Comparison of ENCODE assay signal across 1 cellular context in genomic region chr22:26893711-26894110, GRCh38.
TF ChIP-seq lines count a peak whose summit lies in the region.

No MANE protein-coding gene starts in this region.

TF ChIP-seq in IMR-90, 13 proteins besides CTCF, POLR2A, EP300 and RAD21:
- TF ChIP-seq USF2 (IDR thresholded peaks at IDR 0.05; ENCODE audit: low read depth, low read length) (no peak), MXI1 (IDR thresholded peaks at IDR 0.05; ENCODE audit: borderline replicate concordance, low read depth, low read length) (no peak), RCOR1 (IDR thresholded peaks at IDR 0.05; ENCODE audit: insufficient replicate concordance, low read length) (no peak), MAZ (IDR thresholded peaks at IDR 0.05; ENCODE audit: borderline replicate concordance, low read depth, low read length) (no peak), RFX5 (IDR thresholded peaks at IDR 0.05; ENCODE audit: low read depth, low read length) (no peak), CEBPB (IDR thresholded peaks at IDR 0.05; ENCODE audit: low read depth, low read length) (no peak), MAFK (IDR thresholded peaks at IDR 0.05; ENCODE audit: low read depth, low read length) (no peak), NFE2L2 (IDR thresholded peaks at IDR 0.05; ENCODE audit: low read depth, low read length) (no peak), ELK1 (IDR thresholded peaks at IDR 0.05; ENCODE audit: borderline replicate concordance, low read depth, low read length) (no peak), CHD1 (IDR thresholded peaks at IDR 0.05; ENCODE audit: low read depth, low read length) (no peak), BHLHE40 (IDR thresholded peaks at IDR 0.05; ENCODE audit: low read depth, low read length) (no peak), SMC3 (IDR thresholded peaks at IDR 0.05; ENCODE audit: low read depth, low read length) (no peak), FOS (IDR thresholded peaks at IDR 0.05; ENCODE audit: low read depth, low read length) (no peak)
